14 cellular contexts compared by ENCODE assay signal in genomic region chr7:105297309-105297708, GRCh38.
"Had no signal": no experiment of that assay in that cellular context is flagged by ENCODE, and none has a peak within 500 bp of the region (broad histone marks: within the 10 kb centered on the region; RNA-seq: fewer than 3 reads in every experiment).

No MANE protein-coding gene starts in this region.

- H3K27ac Mint-ChIP-seq: neural progenitor cell had no signal

- H3K4me3 Mint-ChIP-seq: neural progenitor cell had no signal

- DNase-seq: activated CD4-positive, alpha-beta T cell treated with anti-CD3 and anti-CD28 coated beads, Interleukin-2, amount 50 U/mL, for 4 hours; activated gamma-delta T cell treated with Interleukin-2 at 50 U/mL for 16 hours; adrenal gland; central memory CD4-positive, alpha-beta T cell; cortex of kidney; effector CD8-positive, alpha-beta T cell; gastrocnemius medialis; ovary; SIG-M5; sigmoid colon; stimulated activated naive CD4-positive, alpha-beta T cell treated with Interleukin-2 at 50 U/mL for 16 hours; T-helper 9 cell; upper lobe of left lung had no signal

- ATAC-seq: gastrocnemius medialis had no signal
